8 cellular contexts compared by ENCODE assay signal in genomic region chr1:201530741-201531521, GRCh38. TPM values are rescaled to one million over a fixed set of nuclear protein-coding genes. Genes with fewer than 3 reads are reported as not detected.
DNase-seq lines count a peak whose midpoint lies in the region; ATAC-seq and TF ChIP-seq lines count a peak whose summit lies in the region.

No MANE protein-coding gene starts in this region.

- DNase-seq in BJ (ENCODE audit: low read depth) (peak; percentile 81), H9 (peak; percentile 88), NCI-H69 (lab: John Stamatoyannopoulos, UW) (peak; percentile 85), Right ventricle myocardium inferior (ENCODE audit: missing footprints) (peak; percentile 89), progenitor cell of endocrine pancreas (ENCODE audit: low spot score, unreplicated experiment) (peak; percentile 58), NCI-H1048 (lab: John Stamatoyannopoulos, UW) (no peak)
- DNase-seq in activated naive CD4-positive, alpha-beta T cell treated with anti-CD3 and anti-CD28 coated beads, Interleukin-2, amount 10 ng/mL, durations not matched to agents 7 days and 5 days: peak; percentile 59

- no peak overlapping the region for H2BK5ac ChIP-seq in H9 (ENCODE audit: insufficient read length, low read length)

- WGBS in H9 (ENCODE audit: extremely low coverage, insufficient read length, low lambda C conversion rate): no CpG with 5 or more reads among the region's 25 CpGs

- no peak overlapping the region for H2BK12ac ChIP-seq in H9 (ENCODE audit: insufficient read length, low read depth, low read length)

- H4K91ac ChIP-seq in H9 (ENCODE audit: insufficient read length, low read depth, low read length): no peak overlapping the region

- H3K4me3 ChIP-seq in BJ (ENCODE audit: low read depth, low read length): no peak overlapping the region

- H3K9me3 ChIP-seq in H9 (ENCODE audit: control insufficient read depth, low read depth, low read length): no peaks in the 10 kb centered on the region

- no peak overlapping the region for H3K9ac ChIP-seq in H9 (ENCODE audit: extremely low read depth, insufficient read length, low read length)

- H3K23ac ChIP-seq in H9 (ENCODE audit: insufficient read length, low read depth, low read length): no peak overlapping the region

- peak overlapping the region; percentile 33 for H3K56ac ChIP-seq in H9 (ENCODE audit: insufficient read length, low read depth, low read length)

- POLR2A ChIA-PET in BJ (lab: Charles Lee): interaction anchor here (0.6 kb wide), 1 partner anchor 109 kb away, joined by 3 read pairs; the partner anchor contains the start of gene TNNI1

- no peak overlapping the region for H3K4ac ChIP-seq in H9 (ENCODE audit: low read depth, low read length)

- no peak overlapping the region for H3K18ac ChIP-seq in H9 (ENCODE audit: insufficient read length, low read depth, low read length)

- no peaks in the 10 kb centered on the region for H3K9me3 Mint-ChIP-seq in H9
- no peaks in the 10 kb centered on the region for H3K9me3 Mint-ChIP-seq in activated naive CD4-positive, alpha-beta T cell treated with anti-CD3 and anti-CD28 coated beads, Interleukin-2, amount 10 ng/mL, durations not matched to agents 7 days and 5 days
- no peaks in the 10 kb centered on the region for H3K9me3 Mint-ChIP-seq in progenitor cell of endocrine pancreas (ENCODE audit: low read depth)

- H4K20me1 ChIP-seq in H9 (ENCODE audit: control insufficient read depth, insufficient read depth, insufficient read length): no peaks in the 10 kb centered on the region

- no peak overlapping the region for H3K27ac ChIP-seq in H9 (ENCODE audit: insufficient read length, low read depth, low read length)

- no peak overlapping the region for H3K27ac Mint-ChIP-seq in H9
- H3K27ac Mint-ChIP-seq in activated naive CD4-positive, alpha-beta T cell treated with anti-CD3 and anti-CD28 coated beads, Interleukin-2, amount 10 ng/mL, durations not matched to agents 7 days and 5 days: no peak overlapping the region
- peak overlapping the region; percentile 55 for H3K27ac Mint-ChIP-seq in progenitor cell of endocrine pancreas

- no peaks in the 10 kb centered on the region for H3K79me1 ChIP-seq in H9 (ENCODE audit: insufficient read depth, low read depth, low read length, poor library complexity, severe bottlenecking)

- TF ChIP-seq CTCF in BJ (IDR thresholded peaks at IDR 0.05; ENCODE audit: insufficient read depth, low read depth, low read length): peak; percentile 89
- TF ChIP-seq CTCF in H9 (conservative IDR thresholded peaks at IDR 0.05): peak; percentile 91
- peak; percentile 80 for TF ChIP-seq CTCF in progenitor cell of endocrine pancreas (IDR thresholded peaks at IDR 0.05; ENCODE audit: unreplicated experiment)

- H3K23me2 ChIP-seq in H9 (ENCODE audit: insufficient read length, low read depth, low read length, poor library complexity, severe bottlenecking): no peaks in the 10 kb centered on the region

- no peak overlapping the region for H2BK20ac ChIP-seq in H9 (ENCODE audit: low read depth, low read length, poor library complexity, severe bottlenecking)

- H4K8ac ChIP-seq in H9 (replicated peaks; ENCODE audit: insufficient read length, low read depth, low read length): no peak overlapping the region

- CTCF ChIA-PET in BJ (lab: Yijun Ruan, JAX): interaction anchor here (0.6 to 9.8 kb wide), 55 partner anchors 9 to 710 kb away, joined by 3 to 135 read pairs (median 3); partner anchors contain the start of genes CSRP1 and PHLDA3
- CTCF ChIA-PET in activated naive CD4-positive, alpha-beta T cell treated with anti-CD3 and anti-CD28 coated beads, Interleukin-2, amount 10 ng/mL, durations not matched to agents 7 days and 5 days (lab: Charles Lee): interaction anchor here (0.7 to 2.4 kb wide), 16 partner anchors 9 to 260 kb away, joined by 3 to 9 read pairs (median 3); partner anchors contain the start of gene CSRP1

- no peak overlapping the region for H3K14ac ChIP-seq in H9 (ENCODE audit: insufficient read depth, low read length)

- H2AK5ac ChIP-seq in H9 (ENCODE audit: insufficient read length, low read length): no peak overlapping the region

- no peak overlapping the region for H2BK120ac ChIP-seq in H9 (ENCODE audit: low read depth, low read length, poor library complexity, severe bottlenecking)

- H3K79me2 ChIP-seq in H9 (ENCODE audit: insufficient read depth, low read length): no peaks in the 10 kb centered on the region

- no peaks in the 10 kb centered on the region for H3K27me3 ChIP-seq in BJ (ENCODE audit: control insufficient read depth, insufficient read depth, low read length)
- no peaks in the 10 kb centered on the region for H3K27me3 ChIP-seq in H9 (ENCODE audit: insufficient read depth, low read length)

- no peak overlapping the region for H2AFZ ChIP-seq in H9 (ENCODE audit: low read length)

- intact Hi-C loops in Right ventricle myocardium inferior (cut with DNase I): loop anchor here (1.0 to 10.0 kb wide), 3 partner anchors 174 to 444 kb away; no protein-coding TSS in a partner anchor

- H3T11ph ChIP-seq in H9 (ENCODE audit: low read length): no peak overlapping the region

- H3K36me3 Mint-ChIP-seq in H9 (ENCODE audit: insufficient read depth in 1 of 3, low read depth in 3 of 3): no peaks in the 10 kb centered on the region
- no peaks in the 10 kb centered on the region for H3K36me3 Mint-ChIP-seq in activated naive CD4-positive, alpha-beta T cell treated with anti-CD3 and anti-CD28 coated beads, Interleukin-2, amount 10 ng/mL, durations not matched to agents 7 days and 5 days
- no peaks in the 10 kb centered on the region for H3K36me3 Mint-ChIP-seq in progenitor cell of endocrine pancreas (ENCODE audit: insufficient read depth)

- no peak overlapping the region for H3K4me3 Mint-ChIP-seq in H9
- H3K4me3 Mint-ChIP-seq in activated naive CD4-positive, alpha-beta T cell treated with anti-CD3 and anti-CD28 coated beads, Interleukin-2, amount 10 ng/mL, durations not matched to agents 7 days and 5 days: no peak overlapping the region
- no peak overlapping the region for H3K4me3 Mint-ChIP-seq in progenitor cell of endocrine pancreas (ENCODE audit: low read depth)

- no peak overlapping the region for H4K5ac ChIP-seq in H9 (ENCODE audit: insufficient read length, low read depth, low read length)

- H3K27me3 Mint-ChIP-seq in H9 (ENCODE audit: low read depth): peaks cover 15% of the 10 kb centered on the region
- H3K27me3 Mint-ChIP-seq in activated naive CD4-positive, alpha-beta T cell treated with anti-CD3 and anti-CD28 coated beads, Interleukin-2, amount 10 ng/mL, durations not matched to agents 7 days and 5 days: peaks cover 5% of the 10 kb centered on the region
- H3K27me3 Mint-ChIP-seq in progenitor cell of endocrine pancreas: peaks cover 30% of the 10 kb centered on the region

- H3K4me1 ChIP-seq in H9 (ENCODE audit: insufficient read depth, low read length): peaks cover 5% of the 10 kb centered on the region

- H3K4me2 ChIP-seq in H9 (ENCODE audit: insufficient read depth, insufficient read length, low read length): no peak overlapping the region

- H3K4me1 Mint-ChIP-seq in H9: peaks cover 10 to 21% of the 10 kb centered on the region in 2 experiments
- H3K4me1 Mint-ChIP-seq in activated naive CD4-positive, alpha-beta T cell treated with anti-CD3 and anti-CD28 coated beads, Interleukin-2, amount 10 ng/mL, durations not matched to agents 7 days and 5 days: peaks cover 3% of the 10 kb centered on the region
- H3K4me1 Mint-ChIP-seq in progenitor cell of endocrine pancreas (ENCODE audit: low read depth): peaks cover 1% of the 10 kb centered on the region

- no peak overlapping the region for H2BK15ac ChIP-seq in H9 (ENCODE audit: low read depth, low read length)

- ATAC-seq in Right ventricle myocardium inferior (peak; percentile 88), HG02870 (IDR thresholded peaks at IDR 0.05; ENCODE audit: unreplicated experiment) (no peak)

- no peaks in the 10 kb centered on the region for H3K36me3 ChIP-seq in BJ (ENCODE audit: control insufficient read depth, insufficient read depth, low read length)

RNA-seq across cellular contexts. Expression of gene NAV1, which starts 8.0 kb away (rescaled TPM):
- polyA plus RNA-seq in BJ (2011; rRNA removed): 15.6 and 21.6 TPM in 2 replicates
- 37.5 and 64.0 TPM in 2 replicates for polyA minus RNA-seq in BJ (2011; rRNA and poly(A)+ RNA removed)
- total RNA-seq in H9 (2021) (20.5 and 21.6 TPM in 2 replicates), Right ventricle myocardium inferior (69.0 TPM), progenitor cell of endocrine pancreas (53.4 and 55.2 TPM in 2 replicates)

RNA-seq across cellular contexts. Expression of gene CSRP1, which starts 24.0 kb away (rescaled TPM):
- polyA plus RNA-seq in BJ (2011; rRNA removed): 720 and 957 TPM in 2 replicates
- polyA minus RNA-seq in BJ (2011; rRNA and poly(A)+ RNA removed): 475 and 544 TPM in 2 replicates
- 0.44 TPM in 2 replicates for total RNA-seq in H9 (2021)
- total RNA-seq in Right ventricle myocardium inferior: 64.6 TPM
- 19.4 and 23.2 TPM in 2 replicates for total RNA-seq in progenitor cell of endocrine pancreas

Comparison
In these comparisons a context has a peak if more than half of its experiments do, and no peak if none do; other contexts are left out.
1. RNA of gene CSRP1, which starts 24.0 kb away (total RNA-seq): 64.6 TPM in Right ventricle myocardium inferior (single experiment) and 19.4 to 23.2 TPM in progenitor cell of endocrine pancreas; 0.44 TPM in H9; every median in the first group is over 10 times any median in the second.
2. Peak in every context shown above with its lines, with median percentiles within 50 percentile points of each other: CTCF ChIP-seq.